ENCODE assay signal across 10 cellular contexts in genomic region chr13:30119476-30119875, GRCh38.
DNase-seq lines count a peak whose midpoint lies in the region; ATAC-seq and TF ChIP-seq lines count a peak whose summit lies in the region.
"Had no signal": no experiment of that assay in that cellular context is flagged by ENCODE, and none has a peak within 500 bp of the region (broad histone marks: within the 10 kb centered on the region; RNA-seq: fewer than 3 reads in every experiment).

No MANE protein-coding gene starts in this region.

- peak overlapping the region; percentile 78 for H2AFZ ChIP-seq in IMR-90 (replicated peaks; ENCODE audit: low read length, poor library complexity)

- peak overlapping the region; percentile 47; the same call in 1 of the 3 replicates for H2BK15ac ChIP-seq in IMR-90 (ENCODE audit: low read depth, low read length)

- H3K4ac ChIP-seq in IMR-90 (ENCODE audit: low read depth, low read length): no peak overlapping the region; the same call in 1 of the 2 replicates

- no peak overlapping the region for H3K4me3 ChIP-seq in BJ (ENCODE audit: low read depth, low read length)
- no peak overlapping the region for H3K4me3 ChIP-seq in IMR-90 (ENCODE audit: insufficient read depth, low read depth, low read length)
- H3K4me3 ChIP-seq in mucosa of descending colon: no peak overlapping the region
- no peak overlapping the region for H3K4me3 ChIP-seq in lower lobe of right lung

- peaks cover 5% of the 10 kb centered on the region; the same call in 1 of the 2 replicates for H3K9me1 ChIP-seq in IMR-90 (ENCODE audit: insufficient read depth, low read length)

- in situ Hi-C loops in IMR-90 (cut with MboI; ENCODE audit: low sequenced_read_pairs): loop anchor here (5.0 to 10.0 kb wide), 4 partner anchors 195 to 607 kb away; no protein-coding TSS in a partner anchor

- peak; percentile 95 for DNase-seq in BJ (ENCODE audit: low read depth)
- DNase-seq in IMR-90: peak; percentile 64
- peak; percentile 54 for DNase-seq in amniotic epithelial cell (ENCODE audit: low read depth)
- peak in 1 of 3 donors; percentile 46 for DNase-seq in mucosa of descending colon
- no peak for DNase-seq in ecto neural progenitor cell (ENCODE audit: low spot score)
- no peak for DNase-seq in lower lobe of right lung
- DNase-seq: head of caudate nucleus, NCI-H524 had no signal

- no peak overlapping the region; the same call in 1 of the 2 replicates for H3K9ac ChIP-seq in IMR-90 (ENCODE audit: low read depth, low read length)

- H3K4me1 ChIP-seq in IMR-90 (ENCODE audit: control insufficient read depth, insufficient read depth, low read length) (peaks cover 3% of the 10 kb centered on the region; the same call in 1 of the 2 replicates), mucosa of descending colon (ENCODE audit: low read depth) (peaks cover 5% of the 10 kb centered on the region), lower lobe of right lung (peaks cover 18% of the 10 kb centered on the region)

- dilution Hi-C loops in IMR-90 (cut with HindIII; ENCODE audit: low sequenced_read_pairs, unreplicated experiment): no loop called here

- H3K18ac ChIP-seq in IMR-90 (ENCODE audit: low read depth, low read length): peak overlapping the region; percentile 42; the same call in 1 of the 2 replicates

- H3K27ac ChIP-seq in IMR-90 (ENCODE audit: insufficient read depth, low read length) (no peak overlapping the region), lower lobe of right lung (no peak overlapping the region)

- 0 out of 2 replicates have a peak overlapping the region, but pooled peaks have one; percentile 14 for H3K56ac ChIP-seq in IMR-90 (ENCODE audit: extremely low read depth, insufficient read depth, low read length)

- peak overlapping the region in 1 of 2 experiments; percentile 35; a peak in 2 of 4 replicates for H4K8ac ChIP-seq in IMR-90 (ENCODE audit: low read depth in 2 of 2, low read length in 2 of 2)

- H4K91ac ChIP-seq in IMR-90 (ENCODE audit: insufficient read depth, low read depth, low read length): no peak overlapping the region; the same call in 1 of the 2 replicates

- peak overlapping the region; percentile 22 for H2BK120ac ChIP-seq in IMR-90 (ENCODE audit: low read depth, low read length)

- intact Hi-C loops in IMR-90 (cut with micrococcal nuclease): no loop called here
- intact Hi-C loops in mucosa of descending colon (cut with DNase I, micrococcal nuclease): loop anchor here (10.0 kb wide), 3 partner anchors 195 to 605 kb away; no protein-coding TSS in a partner anchor
- intact Hi-C loops in lower lobe of right lung (cut with DNase I): loop anchor here (10.0 kb wide), 1 partner anchor 345 kb away; no protein-coding TSS in a partner anchor

- peak overlapping the region; percentile 16 for H3K14ac ChIP-seq in IMR-90 (replicated peaks; ENCODE audit: low read depth, low read length)

- H3K4me2 ChIP-seq in IMR-90 (ENCODE audit: low read depth, low read length): peak overlapping the region; percentile 37; the same call in 1 of the 2 replicates

- H2BK5ac ChIP-seq in IMR-90 (ENCODE audit: low read depth, low read length, poor library complexity, severe bottlenecking): peak overlapping the region; percentile 31

- BruUV-seq in IMR-90 (replicated peaks; lab: Mats Ljungman, UMichigan): no TSS peak

- no peak overlapping the region for H4K5ac ChIP-seq in IMR-90 (ENCODE audit: low read depth, low read length)

- H2AK5ac ChIP-seq in IMR-90 (ENCODE audit: low read depth, low read length): no peak overlapping the region

- POLR2A ChIA-PET in BJ (lab: Charles Lee): no interaction called here
- POLR2A ChIA-PET in IMR-90 (lab: Charles Lee; ENCODE audit: unreplicated experiment): interaction anchor here (0.5 kb wide), 1 partner anchor 385 kb away, joined by 3 read pairs; no protein-coding TSS in a partner anchor

- peak overlapping the region; percentile 30 for H2BK20ac ChIP-seq in IMR-90 (ENCODE audit: low read depth, low read length)

- CTCF ChIA-PET in BJ (lab: Yijun Ruan, JAX) (interaction anchor here (0.6 to 2.9 kb wide), 5 partner anchors 13 to 444 kb away, joined by 3 to 20 read pairs (median 3); no protein-coding TSS in a partner anchor), IMR-90 (lab: Yijun Ruan, JAX) (interaction anchor here (1.4 kb wide), 1 partner anchor 348 kb away, joined by 3 read pairs; no protein-coding TSS in a partner anchor)

- H3K36me3 ChIP-seq in BJ (ENCODE audit: control insufficient read depth, insufficient read depth, low read length): no peaks in the 10 kb centered on the region
- no peaks in the 10 kb centered on the region for H3K36me3 ChIP-seq in IMR-90 (ENCODE audit: control insufficient read depth, insufficient read depth, low read length)
- H3K36me3 ChIP-seq in mucosa of descending colon (ENCODE audit: low read depth): no peaks in the 10 kb centered on the region
- H3K36me3 ChIP-seq in lower lobe of right lung: no peaks in the 10 kb centered on the region

- H3K23ac ChIP-seq in IMR-90 (ENCODE audit: low read depth, low read length): peak overlapping the region; percentile 25; the same call in 1 of the 2 replicates

- H2AK9ac ChIP-seq in IMR-90 (replicated peaks; ENCODE audit: low read depth, low read length, poor library complexity): no peak overlapping the region

- H4K20me1 ChIP-seq in IMR-90 (ENCODE audit: insufficient read depth, low read length): no peaks in the 10 kb centered on the region

- TF ChIP-seq RAD21 in IMR-90 (IDR thresholded peaks at IDR 0.05; ENCODE audit: low read length): no peak

- TF ChIP-seq CTCF in BJ (IDR thresholded peaks at IDR 0.05; ENCODE audit: insufficient read depth, low read depth, low read length) (no peak), IMR-90 (conservative IDR thresholded peaks at IDR 0.05; ENCODE audit: low read depth, low read length) (no peak), mucosa of descending colon (IDR thresholded peaks at IDR 0.05) (no peak), lower lobe of right lung (IDR thresholded peaks at IDR 0.05) (no peak)

- TF ChIP-seq POLR2A in IMR-90 (IDR thresholded peaks at IDR 0.05; ENCODE audit: low read depth, low read length): no peak

- ATAC-seq in IMR-90 (ENCODE audit: low read depth): peak; percentile 67
- peak; percentile 57 for ATAC-seq in mucosa of descending colon
- no peak for ATAC-seq in GM21390 (IDR thresholded peaks at IDR 0.05; ENCODE audit: unreplicated experiment)
- ATAC-seq in lower lobe of right lung: no peak
- no peak for ATAC-seq in activated CD4-positive, CD25-positive, alpha-beta regulatory T cell treated with anti-CD3 and anti-CD28 coated beads, Interleukin-2, amount 50 U/mL, for 24 hours

- H3K27me3 ChIP-seq in BJ (ENCODE audit: control insufficient read depth, insufficient read depth, low read length) (no peaks in the 10 kb centered on the region), IMR-90 (ENCODE audit: control insufficient read depth, insufficient read depth, low read length) (no peaks in the 10 kb centered on the region; the same call in 1 of the 2 replicates), lower lobe of right lung (ENCODE audit: low read depth) (no peaks in the 10 kb centered on the region)

- no peaks in the 10 kb centered on the region for H3K9me3 ChIP-seq in IMR-90 (ENCODE audit: control insufficient read depth, insufficient read depth, low read length)
- no peaks in the 10 kb centered on the region for H3K9me3 ChIP-seq in mucosa of descending colon
- no peaks in the 10 kb centered on the region for H3K9me3 ChIP-seq in lower lobe of right lung

- H3K79me1 ChIP-seq in IMR-90 (ENCODE audit: low read depth in 1 of 2, low read length in 2 of 2): no peaks in the 10 kb centered on the region

- 34% methylated on average over 4 of the region's 6 CpGs; no CpG with 5 or more reads in 1 of the 2 experiments for WGBS in IMR-90 (ENCODE audit: extremely low coverage in 2 of 2, insufficient read length in 1 of 2), 2 experiments

TF ChIP-seq in IMR-90, 13 proteins besides CTCF, POLR2A, EP300 and RAD21:
- TF ChIP-seq, protein P1, sequence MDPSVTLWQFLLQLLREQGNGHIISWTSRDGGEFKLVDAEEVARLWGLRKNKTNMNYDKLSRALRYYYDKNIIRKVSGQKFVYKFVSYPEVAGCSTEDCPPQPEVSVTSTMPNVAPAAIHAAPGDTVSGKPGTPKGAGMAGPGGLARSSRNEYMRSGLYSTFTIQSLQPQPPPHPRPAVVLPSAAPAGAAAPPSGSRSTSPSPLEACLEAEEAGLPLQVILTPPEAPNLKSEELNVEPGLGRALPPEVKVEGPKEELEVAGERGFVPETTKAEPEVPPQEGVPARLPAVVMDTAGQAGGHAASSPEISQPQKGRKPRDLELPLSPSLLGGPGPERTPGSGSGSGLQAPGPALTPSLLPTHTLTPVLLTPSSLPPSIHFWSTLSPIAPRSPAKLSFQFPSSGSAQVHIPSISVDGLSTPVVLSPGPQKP (IDR thresholded peaks at IDR 0.05; ENCODE audit: borderline replicate concordance, low read depth, low read length): no peak
- TF ChIP-seq RCOR1 (IDR thresholded peaks at IDR 0.05; ENCODE audit: insufficient replicate concordance, low read length): no peak
- TF ChIP-seq CHD1 (IDR thresholded peaks at IDR 0.05; ENCODE audit: low read depth, low read length): no peak
- no peak for TF ChIP-seq NFE2L2 (IDR thresholded peaks at IDR 0.05; ENCODE audit: low read depth, low read length)
- no peak for TF ChIP-seq CEBPB (IDR thresholded peaks at IDR 0.05; ENCODE audit: low read depth, low read length)
- TF ChIP-seq, protein P2, sequence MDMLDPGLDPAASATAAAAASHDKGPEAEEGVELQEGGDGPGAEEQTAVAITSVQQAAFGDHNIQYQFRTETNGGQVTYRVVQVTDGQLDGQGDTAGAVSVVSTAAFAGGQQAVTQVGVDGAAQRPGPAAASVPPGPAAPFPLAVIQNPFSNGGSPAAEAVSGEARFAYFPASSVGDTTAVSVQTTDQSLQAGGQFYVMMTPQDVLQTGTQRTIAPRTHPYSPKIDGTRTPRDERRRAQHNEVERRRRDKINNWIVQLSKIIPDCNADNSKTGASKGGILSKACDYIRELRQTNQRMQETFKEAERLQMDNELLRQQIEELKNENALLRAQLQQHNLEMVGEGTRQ (IDR thresholded peaks at IDR 0.05; ENCODE audit: low read depth, low read length): no peak
- no peak for TF ChIP-seq BHLHE40 (IDR thresholded peaks at IDR 0.05; ENCODE audit: low read depth, low read length)
- TF ChIP-seq MXI1 (IDR thresholded peaks at IDR 0.05; ENCODE audit: borderline replicate concordance, low read depth, low read length): no peak
- no peak for TF ChIP-seq RFX5 (IDR thresholded peaks at IDR 0.05; ENCODE audit: low read depth, low read length)
- no peak for TF ChIP-seq MAFK (IDR thresholded peaks at IDR 0.05; ENCODE audit: low read depth, low read length)
- no peak for TF ChIP-seq MAZ (IDR thresholded peaks at IDR 0.05; ENCODE audit: borderline replicate concordance, low read depth, low read length)
- no peak for TF ChIP-seq FOS (IDR thresholded peaks at IDR 0.05; ENCODE audit: low read depth, low read length)
- no peak for TF ChIP-seq SMC3 (IDR thresholded peaks at IDR 0.05; ENCODE audit: low read depth, low read length)

Comparison
In these comparisons a context has a peak if more than half of its experiments do, and no peak if none do; other contexts are left out.
1. DNase-seq: peak in BJ (single experiment), IMR-90 (single experiment) and amniotic epithelial cell (single experiment); none in ecto neural progenitor cell (single experiment) and lower lobe of right lung (single experiment).
2. ATAC-seq: peak in IMR-90 (single experiment) and mucosa of descending colon (single experiment); none in GM21390 (single experiment), lower lobe of right lung (0 of 2) and activated CD4-positive, CD25-positive, alpha-beta regulatory T cell treated with anti-CD3 and anti-CD28 coated beads, Interleukin-2, amount 50 U/mL, for 24 hours (0 of 2).